ENCODE assay signal across 1 cellular context in the genomic region with DNA sequence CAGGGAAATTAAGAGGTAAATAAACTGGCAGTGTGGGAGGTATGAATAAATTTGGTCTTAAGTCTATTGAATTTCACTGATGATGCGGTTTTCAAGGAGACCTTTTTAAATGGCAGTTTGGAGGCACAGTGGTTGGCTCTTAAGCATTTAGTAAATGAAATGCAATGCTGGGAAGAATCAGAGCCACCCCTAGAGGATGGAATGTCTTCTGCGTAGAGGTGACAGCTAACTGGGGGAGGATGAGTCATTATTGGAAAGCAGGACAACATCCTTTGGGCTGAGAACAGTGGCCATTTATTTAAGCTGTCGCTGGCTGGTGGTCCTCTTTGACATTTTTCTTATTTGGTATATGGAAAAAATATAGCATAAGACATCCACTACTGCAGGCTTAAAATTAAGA.
A peak's percentile ranks its signal among the peaks of the same experiment; 100 is the strongest.
TF ChIP-seq lines count a peak whose summit lies in the region.

No MANE protein-coding gene starts in this region.

TF ChIP-seq in H1, 55 proteins besides CTCF, POLR2A, EP300 and RAD21 (continued from another document):
- TF ChIP-seq, protein P1, sequence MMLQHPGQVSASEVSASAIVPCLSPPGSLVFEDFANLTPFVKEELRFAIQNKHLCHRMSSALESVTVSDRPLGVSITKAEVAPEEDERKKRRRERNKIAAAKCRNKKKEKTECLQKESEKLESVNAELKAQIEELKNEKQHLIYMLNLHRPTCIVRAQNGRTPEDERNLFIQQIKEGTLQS (IDR thresholded peaks at IDR 0.05; ENCODE audit: insufficient read depth, low read depth, low read length), result peak; percentile 62; the same call in 1 of the 2 replicates
- TF ChIP-seq, protein P2, sequence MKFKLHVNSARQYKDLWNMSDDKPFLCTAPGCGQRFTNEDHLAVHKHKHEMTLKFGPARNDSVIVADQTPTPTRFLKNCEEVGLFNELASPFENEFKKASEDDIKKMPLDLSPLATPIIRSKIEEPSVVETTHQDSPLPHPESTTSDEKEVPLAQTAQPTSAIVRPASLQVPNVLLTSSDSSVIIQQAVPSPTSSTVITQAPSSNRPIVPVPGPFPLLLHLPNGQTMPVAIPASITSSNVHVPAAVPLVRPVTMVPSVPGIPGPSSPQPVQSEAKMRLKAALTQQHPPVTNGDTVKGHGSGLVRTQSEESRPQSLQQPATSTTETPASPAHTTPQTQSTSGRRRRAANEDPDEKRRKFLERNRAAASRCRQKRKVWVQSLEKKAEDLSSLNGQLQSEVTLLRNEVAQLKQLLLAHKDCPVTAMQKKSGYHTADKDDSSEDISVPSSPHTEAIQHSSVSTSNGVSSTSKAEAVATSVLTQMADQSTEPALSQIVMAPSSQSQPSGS (IDR thresholded peaks at IDR 0.05; ENCODE audit: low read length), result no peak
- TF ChIP-seq ZNF274 (IDR thresholded peaks at IDR 0.05; ENCODE audit: borderline replicate concordance, extremely low read depth, low read length) (no peak), BCL11A (IDR thresholded peaks at IDR 0.05; ENCODE audit: low read depth in 2 of 2, low read length in 2 of 2) (no peak), MAFK (IDR thresholded peaks at IDR 0.05; ENCODE audit: low read depth, low read length) (no peak; the same call in 1 of the 2 replicates), SP2 (IDR thresholded peaks at IDR 0.05; ENCODE audit: low read length) (no peak), POLR2AphosphoS5 (IDR thresholded peaks at IDR 0.05; ENCODE audit: low read depth, low read length) (no peak), CEBPB (IDR thresholded peaks at IDR 0.05; ENCODE audit: low read depth, low read length) (no peak), BRCA1 (IDR thresholded peaks at IDR 0.05; ENCODE audit: low read depth, low read length) (no peak), RXRA (IDR thresholded peaks at IDR 0.05; ENCODE audit: insufficient read depth, low read depth, low read length) (no peak), CBX8 (IDR thresholded peaks at IDR 0.05; ENCODE audit: borderline replicate concordance, low read depth, low read length) (no peak), ASH2L (IDR thresholded peaks at IDR 0.05; ENCODE audit: low read length) (no peak), SRF (IDR thresholded peaks at IDR 0.05; ENCODE audit: low read depth, low read length) (no peak), JUN (IDR thresholded peaks at IDR 0.05; ENCODE audit: low read depth, low read length) (peak; percentile 96), YY1 (IDR thresholded peaks at IDR 0.05; ENCODE audit: low read depth, low read length) (peak; percentile 80), TAF1 (IDR thresholded peaks at IDR 0.05; ENCODE audit: low read depth, low read length) (no peak), JUND (IDR thresholded peaks at IDR 0.05; ENCODE audit: low read length) (peak; percentile 99), NRF1 (IDR thresholded peaks at IDR 0.05; ENCODE audit: low read depth, low read length) (no peak), HDAC6 (IDR thresholded peaks at IDR 0.05; ENCODE audit: low read depth, low read length) (no peak), NANOG (IDR thresholded peaks at IDR 0.05; ENCODE audit: insufficient read depth, low read depth, low read length, poor library complexity, severe bottlenecking) (no peak), SP4 (IDR thresholded peaks at IDR 0.05; ENCODE audit: low read length) (no peak), SP1 (IDR thresholded peaks at IDR 0.05; ENCODE audit: low read depth, low read length) (0 out of 2 replicates have a peak, but pooled peaks have one; percentile 39), GTF2F1 (IDR thresholded peaks at IDR 0.05; ENCODE audit: borderline replicate concordance, low read depth, low read length) (no peak), TEAD4 (IDR thresholded peaks at IDR 0.05; ENCODE audit: low read depth, low read length) (peak; percentile 100), CBX5 (IDR thresholded peaks at IDR 0.05; ENCODE audit: low read depth, low read length) (no peak), HDAC2 (IDR thresholded peaks at IDR 0.05; ENCODE audit: borderline replicate concordance in 1 of 2, low read depth in 2 of 2, low read length in 2 of 2) (no peak), EZH2 (IDR thresholded peaks at IDR 0.05; ENCODE audit: low read depth, low read length, severe bottlenecking) (no peak), EGR1 (IDR thresholded peaks at IDR 0.05; ENCODE audit: borderline replicate concordance, low read depth, low read length) (no peak), RBBP5 (IDR thresholded peaks at IDR 0.05; ENCODE audit: borderline replicate concordance, low read depth, low read length) (no peak), CHD2 (IDR thresholded peaks at IDR 0.05; ENCODE audit: low read length) (no peak), POU5F1 (IDR thresholded peaks at IDR 0.05; ENCODE audit: low read depth, low read length) (no peak), SIX5 (IDR thresholded peaks at IDR 0.05; ENCODE audit: low read depth, low read length) (no peak), TAF7 (optimal IDR thresholded peaks at IDR 0.05; ENCODE audit: borderline replicate concordance, low read depth, low read length) (no peak), CHD1 (IDR thresholded peaks at IDR 0.05; ENCODE audit: low read depth, low read length) (no peak), CREB1 (IDR thresholded peaks at IDR 0.05) (peak; percentile 62; the same call in 1 of the 2 replicates), SIRT6 (IDR thresholded peaks at IDR 0.05; ENCODE audit: low read length) (no peak)
- TF ChIP-seq, protein P3, sequence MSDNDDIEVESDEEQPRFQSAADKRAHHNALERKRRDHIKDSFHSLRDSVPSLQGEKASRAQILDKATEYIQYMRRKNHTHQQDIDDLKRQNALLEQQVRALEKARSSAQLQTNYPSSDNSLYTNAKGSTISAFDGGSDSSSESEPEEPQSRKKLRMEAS (IDR thresholded peaks at IDR 0.05), result no peak
- TF ChIP-seq, protein P4, sequence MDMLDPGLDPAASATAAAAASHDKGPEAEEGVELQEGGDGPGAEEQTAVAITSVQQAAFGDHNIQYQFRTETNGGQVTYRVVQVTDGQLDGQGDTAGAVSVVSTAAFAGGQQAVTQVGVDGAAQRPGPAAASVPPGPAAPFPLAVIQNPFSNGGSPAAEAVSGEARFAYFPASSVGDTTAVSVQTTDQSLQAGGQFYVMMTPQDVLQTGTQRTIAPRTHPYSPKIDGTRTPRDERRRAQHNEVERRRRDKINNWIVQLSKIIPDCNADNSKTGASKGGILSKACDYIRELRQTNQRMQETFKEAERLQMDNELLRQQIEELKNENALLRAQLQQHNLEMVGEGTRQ (IDR thresholded peaks at IDR 0.05; ENCODE audit: low read length), result no peak
- TF ChIP-seq, protein P5, sequence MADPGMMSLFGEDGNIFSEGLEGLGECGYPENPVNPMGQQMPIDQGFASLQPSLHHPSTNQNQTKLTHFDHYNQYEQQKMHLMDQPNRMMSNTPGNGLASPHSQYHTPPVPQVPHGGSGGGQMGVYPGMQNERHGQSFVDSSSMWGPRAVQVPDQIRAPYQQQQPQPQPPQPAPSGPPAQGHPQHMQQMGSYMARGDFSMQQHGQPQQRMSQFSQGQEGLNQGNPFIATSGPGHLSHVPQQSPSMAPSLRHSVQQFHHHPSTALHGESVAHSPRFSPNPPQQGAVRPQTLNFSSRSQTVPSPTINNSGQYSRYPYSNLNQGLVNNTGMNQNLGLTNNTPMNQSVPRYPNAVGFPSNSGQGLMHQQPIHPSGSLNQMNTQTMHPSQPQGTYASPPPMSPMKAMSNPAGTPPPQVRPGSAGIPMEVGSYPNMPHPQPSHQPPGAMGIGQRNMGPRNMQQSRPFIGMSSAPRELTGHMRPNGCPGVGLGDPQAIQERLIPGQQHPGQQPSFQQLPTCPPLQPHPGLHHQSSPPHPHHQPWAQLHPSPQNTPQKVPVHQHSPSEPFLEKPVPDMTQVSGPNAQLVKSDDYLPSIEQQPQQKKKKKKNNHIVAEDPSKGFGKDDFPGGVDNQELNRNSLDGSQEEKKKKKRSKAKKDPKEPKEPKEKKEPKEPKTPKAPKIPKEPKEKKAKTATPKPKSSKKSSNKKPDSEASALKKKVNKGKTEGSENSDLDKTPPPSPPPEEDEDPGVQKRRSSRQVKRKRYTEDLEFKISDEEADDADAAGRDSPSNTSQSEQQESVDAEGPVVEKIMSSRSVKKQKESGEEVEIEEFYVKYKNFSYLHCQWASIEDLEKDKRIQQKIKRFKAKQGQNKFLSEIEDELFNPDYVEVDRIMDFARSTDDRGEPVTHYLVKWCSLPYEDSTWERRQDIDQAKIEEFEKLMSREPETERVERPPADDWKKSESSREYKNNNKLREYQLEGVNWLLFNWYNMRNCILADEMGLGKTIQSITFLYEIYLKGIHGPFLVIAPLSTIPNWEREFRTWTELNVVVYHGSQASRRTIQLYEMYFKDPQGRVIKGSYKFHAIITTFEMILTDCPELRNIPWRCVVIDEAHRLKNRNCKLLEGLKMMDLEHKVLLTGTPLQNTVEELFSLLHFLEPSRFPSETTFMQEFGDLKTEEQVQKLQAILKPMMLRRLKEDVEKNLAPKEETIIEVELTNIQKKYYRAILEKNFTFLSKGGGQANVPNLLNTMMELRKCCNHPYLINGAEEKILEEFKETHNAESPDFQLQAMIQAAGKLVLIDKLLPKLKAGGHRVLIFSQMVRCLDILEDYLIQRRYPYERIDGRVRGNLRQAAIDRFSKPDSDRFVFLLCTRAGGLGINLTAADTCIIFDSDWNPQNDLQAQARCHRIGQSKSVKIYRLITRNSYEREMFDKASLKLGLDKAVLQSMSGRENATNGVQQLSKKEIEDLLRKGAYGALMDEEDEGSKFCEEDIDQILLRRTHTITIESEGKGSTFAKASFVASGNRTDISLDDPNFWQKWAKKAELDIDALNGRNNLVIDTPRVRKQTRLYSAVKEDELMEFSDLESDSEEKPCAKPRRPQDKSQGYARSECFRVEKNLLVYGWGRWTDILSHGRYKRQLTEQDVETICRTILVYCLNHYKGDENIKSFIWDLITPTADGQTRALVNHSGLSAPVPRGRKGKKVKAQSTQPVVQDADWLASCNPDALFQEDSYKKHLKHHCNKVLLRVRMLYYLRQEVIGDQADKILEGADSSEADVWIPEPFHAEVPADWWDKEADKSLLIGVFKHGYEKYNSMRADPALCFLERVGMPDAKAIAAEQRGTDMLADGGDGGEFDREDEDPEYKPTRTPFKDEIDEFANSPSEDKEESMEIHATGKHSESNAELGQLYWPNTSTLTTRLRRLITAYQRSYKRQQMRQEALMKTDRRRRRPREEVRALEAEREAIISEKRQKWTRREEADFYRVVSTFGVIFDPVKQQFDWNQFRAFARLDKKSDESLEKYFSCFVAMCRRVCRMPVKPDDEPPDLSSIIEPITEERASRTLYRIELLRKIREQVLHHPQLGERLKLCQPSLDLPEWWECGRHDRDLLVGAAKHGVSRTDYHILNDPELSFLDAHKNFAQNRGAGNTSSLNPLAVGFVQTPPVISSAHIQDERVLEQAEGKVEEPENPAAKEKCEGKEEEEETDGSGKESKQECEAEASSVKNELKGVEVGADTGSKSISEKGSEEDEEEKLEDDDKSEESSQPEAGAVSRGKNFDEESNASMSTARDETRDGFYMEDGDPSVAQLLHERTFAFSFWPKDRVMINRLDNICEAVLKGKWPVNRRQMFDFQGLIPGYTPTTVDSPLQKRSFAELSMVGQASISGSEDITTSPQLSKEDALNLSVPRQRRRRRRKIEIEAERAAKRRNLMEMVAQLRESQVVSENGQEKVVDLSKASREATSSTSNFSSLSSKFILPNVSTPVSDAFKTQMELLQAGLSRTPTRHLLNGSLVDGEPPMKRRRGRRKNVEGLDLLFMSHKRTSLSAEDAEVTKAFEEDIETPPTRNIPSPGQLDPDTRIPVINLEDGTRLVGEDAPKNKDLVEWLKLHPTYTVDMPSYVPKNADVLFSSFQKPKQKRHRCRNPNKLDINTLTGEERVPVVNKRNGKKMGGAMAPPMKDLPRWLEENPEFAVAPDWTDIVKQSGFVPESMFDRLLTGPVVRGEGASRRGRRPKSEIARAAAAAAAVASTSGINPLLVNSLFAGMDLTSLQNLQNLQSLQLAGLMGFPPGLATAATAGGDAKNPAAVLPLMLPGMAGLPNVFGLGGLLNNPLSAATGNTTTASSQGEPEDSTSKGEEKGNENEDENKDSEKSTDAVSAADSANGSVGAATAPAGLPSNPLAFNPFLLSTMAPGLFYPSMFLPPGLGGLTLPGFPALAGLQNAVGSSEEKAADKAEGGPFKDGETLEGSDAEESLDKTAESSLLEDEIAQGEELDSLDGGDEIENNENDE (IDR thresholded peaks at IDR 0.05; ENCODE audit: insufficient replicate concordance, low read length), result peak; percentile 37
- TF ChIP-seq, protein P6, sequence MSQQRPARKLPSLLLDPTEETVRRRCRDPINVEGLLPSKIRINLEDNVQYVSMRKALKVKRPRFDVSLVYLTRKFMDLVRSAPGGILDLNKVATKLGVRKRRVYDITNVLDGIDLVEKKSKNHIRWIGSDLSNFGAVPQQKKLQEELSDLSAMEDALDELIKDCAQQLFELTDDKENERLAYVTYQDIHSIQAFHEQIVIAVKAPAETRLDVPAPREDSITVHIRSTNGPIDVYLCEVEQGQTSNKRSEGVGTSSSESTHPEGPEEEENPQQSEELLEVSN (IDR thresholded peaks at IDR 0.05), result no peak
